ENCODE assay signal across 24 cellular contexts in the genomic region with DNA sequence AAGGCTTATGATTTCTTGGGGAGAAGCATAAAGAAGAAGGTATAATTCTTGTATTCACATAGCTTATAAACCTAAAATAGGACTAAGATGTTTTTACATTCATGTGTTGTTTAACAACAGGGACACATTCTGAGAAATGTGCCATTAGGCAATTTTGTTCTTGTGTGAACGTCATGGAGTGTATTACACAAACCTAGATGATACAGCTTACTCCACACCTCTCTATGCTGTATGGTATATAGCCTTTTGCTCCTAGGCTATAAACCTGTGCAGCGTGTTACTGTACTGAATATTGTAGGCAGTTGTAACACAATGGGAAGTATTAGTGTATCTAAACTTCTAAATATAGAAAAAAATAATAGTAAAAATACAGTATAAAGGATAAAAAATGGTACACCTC.
"Had no signal": no experiment of that assay in that cellular context is flagged by ENCODE, and none has a peak within 500 bp of the region (broad histone marks: within the 10 kb centered on the region; RNA-seq: fewer than 3 reads in every experiment).

No MANE protein-coding gene starts in this region.

- ATAC-seq: activated CD8-positive, alpha-beta T cell treated with anti-CD3 and anti-CD28 coated beads, Interleukin-2, amount 10 ng/mL, durations not matched to agents 7 days and 5 days; activated naive CD4-positive, alpha-beta T cell treated with anti-CD3 and anti-CD28 coated beads, Interleukin-2, amount 50 U/mL, for 72 hours; left ventricle myocardium superior; pancreas; psoas muscle; stimulated activated effector memory CD8-positive, alpha-beta T cell treated with anti-CD3 and anti-CD28 coated beads, Interleukin-12 subunit alpha, Interleukin-12 subunit beta, amount 100 ng/mL, for 72 hours; stimulated activated naive CD8-positive, alpha-beta T cell treated with anti-CD3 and anti-CD28 coated beads, Interleukin-15, amount 100 ng/mL, for 72 hours had no signal

- H3K4me1 ChIP-seq: ascending aorta, psoas muscle, right atrium auricular region had no signal

- H3K36me3 ChIP-seq: ascending aorta, brain microvascular endothelial cell, pancreas, right atrium auricular region, tibial artery, WERI-Rb-1 had no signal

- H3K4me1 Mint-ChIP-seq: stimulated activated effector memory CD8-positive, alpha-beta T cell treated with anti-CD3 and anti-CD28 coated beads, Interleukin-12 subunit alpha, Interleukin-12 subunit beta, amount 100 ng/mL, for 72 hours had no signal

- H3K36me3 Mint-ChIP-seq: activated naive CD4-positive, alpha-beta T cell treated with anti-CD3 and anti-CD28 coated beads, Interleukin-2, amount 50 U/mL, for 72 hours; memory B cell; stimulated activated effector memory CD8-positive, alpha-beta T cell treated with anti-CD3 and anti-CD28 coated beads, Interleukin-12 subunit alpha, Interleukin-12 subunit beta, amount 100 ng/mL, for 72 hours had no signal

- DNase-seq: activated CD4-positive, alpha-beta T cell treated with anti-CD3 and anti-CD28 coated beads, Interleukin-2, amount 50 U/mL, for 1 hour; activated CD4-positive, CD25-positive, alpha-beta regulatory T cell treated with anti-CD3 and anti-CD28 coated beads, Interleukin-2, amount 50 U/mL, for 72 hours; activated CD8-positive, alpha-beta T cell treated with anti-CD3 and anti-CD28 coated beads, Interleukin-2, amount 10 ng/mL, durations not matched to agents 7 days and 5 days; brain microvascular endothelial cell; caudate nucleus; effector CD4-positive, alpha-beta T cell; erythroblast; foreskin melanocyte; hippocampal formation; kidney glomerular epithelial cell; left ventricle myocardium superior; pancreas; psoas muscle; stimulated activated CD4-positive, alpha-beta T cell treated with anti-CD3 and anti-CD28 coated beads, Interleukin-2, amount 100 ng/mL, for 24 hours; stimulated activated naive CD8-positive, alpha-beta T cell treated with anti-CD3 and anti-CD28 coated beads, Interleukin-15, amount 100 ng/mL, for 72 hours; tibial artery; WERI-Rb-1 had no signal

- H3K4me3 ChIP-seq: ascending aorta, pancreas, psoas muscle, right atrium auricular region, tibial artery had no signal

- H3K27ac ChIP-seq: ascending aorta, brain microvascular endothelial cell, pancreas, psoas muscle, right atrium auricular region, tibial artery, WERI-Rb-1 had no signal

- H3K9me3 Mint-ChIP-seq: activated naive CD4-positive, alpha-beta T cell treated with anti-CD3 and anti-CD28 coated beads, Interleukin-2, amount 50 U/mL, for 72 hours; nephron; stimulated activated effector memory CD8-positive, alpha-beta T cell treated with anti-CD3 and anti-CD28 coated beads, Interleukin-12 subunit alpha, Interleukin-12 subunit beta, amount 100 ng/mL, for 72 hours; stimulated activated naive CD8-positive, alpha-beta T cell treated with anti-CD3 and anti-CD28 coated beads, Interleukin-15, amount 100 ng/mL, for 72 hours had no signal

- H3K27me3 ChIP-seq: ascending aorta, brain microvascular endothelial cell, pancreas, right atrium auricular region, tibial artery had no signal

- H3K4me3 Mint-ChIP-seq: activated CD8-positive, alpha-beta T cell treated with anti-CD3 and anti-CD28 coated beads, Interleukin-2, amount 10 ng/mL, durations not matched to agents 7 days and 5 days; dendritic cell treated with granulocyte-macrophage colony-stimulating factor and Interleukin-4, amounts not matched to agents 40 ng/mL and 50 ng/mL, for 4 days; memory B cell; nephron; stimulated activated effector memory CD8-positive, alpha-beta T cell treated with anti-CD3 and anti-CD28 coated beads, Interleukin-12 subunit alpha, Interleukin-12 subunit beta, amount 100 ng/mL, for 72 hours; stimulated activated naive CD8-positive, alpha-beta T cell treated with anti-CD3 and anti-CD28 coated beads, Interleukin-15, amount 100 ng/mL, for 72 hours had no signal

- H3K27me3 Mint-ChIP-seq: dendritic cell treated with granulocyte-macrophage colony-stimulating factor and Interleukin-4, amounts not matched to agents 40 ng/mL and 50 ng/mL, for 4 days; memory B cell; stimulated activated naive CD8-positive, alpha-beta T cell treated with anti-CD3 and anti-CD28 coated beads, Interleukin-15, amount 100 ng/mL, for 72 hours had no signal

- H3K9me3 ChIP-seq: ascending aorta, pancreas, psoas muscle, right atrium auricular region, tibial artery had no signal

- H3K27ac Mint-ChIP-seq: activated CD8-positive, alpha-beta T cell treated with anti-CD3 and anti-CD28 coated beads, Interleukin-2, amount 10 ng/mL, durations not matched to agents 7 days and 5 days; activated naive CD4-positive, alpha-beta T cell treated with anti-CD3 and anti-CD28 coated beads, Interleukin-2, amount 50 U/mL, for 72 hours; memory B cell; stimulated activated effector memory CD8-positive, alpha-beta T cell treated with anti-CD3 and anti-CD28 coated beads, Interleukin-12 subunit alpha, Interleukin-12 subunit beta, amount 100 ng/mL, for 72 hours; stimulated activated naive CD8-positive, alpha-beta T cell treated with anti-CD3 and anti-CD28 coated beads, Interleukin-15, amount 100 ng/mL, for 72 hours had no signal
